34 cellular contexts compared by ENCODE assay signal in genomic region chr13:47474326-47474725, GRCh38.
"Had no signal": no experiment of that assay in that cellular context is flagged by ENCODE, and none has a peak within 500 bp of the region (broad histone marks: within the 10 kb centered on the region; RNA-seq: fewer than 3 reads in every experiment).

No MANE protein-coding gene starts in this region.

- ATAC-seq: activated CD4-positive, CD25-positive, alpha-beta regulatory T cell treated with anti-CD3 and anti-CD28 coated beads, Interleukin-2, amount 50 U/mL, for 24 hours; activated CD8-positive, alpha-beta T cell treated with anti-CD3 and anti-CD28 coated beads for 36 hours; activated naive CD4-positive, alpha-beta T cell treated with anti-CD3 and anti-CD28 coated beads, Interleukin-2, amount 50 U/mL, for 72 hours; effector memory CD8-positive, alpha-beta T cell; gastroesophageal sphincter; heart right ventricle; T-helper 17 cell had no signal

- FAIRE-seq: colon had no signal

- H3K9me3 ChIP-seq: ascending aorta, breast epithelium, esophagus squamous epithelium, gastroesophageal sphincter had no signal

- H3K4me3 ChIP-seq: ascending aorta, breast epithelium, cardiac muscle cell, esophagus squamous epithelium, gastroesophageal sphincter, heart right ventricle had no signal

- DNase-seq: activated B cell treated with CpG ODN at 0.5 μM for 24 hours; activated CD4-positive, alpha-beta T cell treated with anti-CD3 and anti-CD28 coated beads for 48 hours; activated CD4-positive, alpha-beta T cell treated with anti-CD3 and anti-CD28 coated beads, Interleukin-2, amount 50 U/mL, for 1 hour; activated CD4-positive, alpha-beta T cell treated with anti-CD3 and anti-CD28 coated beads, Interleukin-2, amount 50 U/mL, for 48 hours; activated CD8-positive, alpha-beta memory T cell treated with anti-CD3 and anti-CD28 coated beads for 24 hours; activated CD8-positive, alpha-beta T cell treated with anti-CD3 and anti-CD28 coated beads for 36 hours; activated gamma-delta T cell; activated naive CD4-positive, alpha-beta T cell; activated naive CD4-positive, alpha-beta T cell treated with anti-CD3 and anti-CD28 coated beads, Interleukin-2, amount 10 ng/mL, durations not matched to agents 7 days and 5 days; activated naive CD8-positive, alpha-beta T cell treated with anti-CD3 and anti-CD28 coated beads, Interleukin-2, amount 10 ng/mL, durations not matched to agents 7 days and 5 days; activated T-cell treated with anti-CD3 and anti-CD28 coated beads, Interleukin-2, amount 50 U/mL, for 48 hours; central memory CD4-positive, alpha-beta T cell; cerebellar nuclear complex; cortex of kidney; dermis blood vessel endothelial cell; effector CD4-positive, alpha-beta T cell; effector memory CD8-positive, alpha-beta T cell; erythroblast; esophagus squamous epithelium; foreskin melanocyte; heart right ventricle; T-helper 1 cell; T-helper 17 cell; T1000; WERI-Rb-1 had no signal

- H3K9me3 Mint-ChIP-seq: activated B cell treated with CpG ODN at 0.5 μM for 24 hours; activated naive CD4-positive, alpha-beta T cell treated with anti-CD3 and anti-CD28 coated beads, Interleukin-2, amount 10 ng/mL, durations not matched to agents 7 days and 5 days; activated naive CD8-positive, alpha-beta T cell treated with anti-CD3 and anti-CD28 coated beads, Interleukin-2, amount 10 ng/mL, durations not matched to agents 7 days and 5 days had no signal

- H3K27me3 Mint-ChIP-seq: activated B cell treated with CpG ODN at 0.5 μM for 24 hours; activated CD8-positive, alpha-beta T cell treated with anti-CD3 and anti-CD28 coated beads for 36 hours; activated naive CD4-positive, alpha-beta T cell treated with anti-CD3 and anti-CD28 coated beads, Interleukin-2, amount 10 ng/mL, durations not matched to agents 7 days and 5 days; activated naive CD8-positive, alpha-beta T cell treated with anti-CD3 and anti-CD28 coated beads, Interleukin-2, amount 10 ng/mL, durations not matched to agents 7 days and 5 days; effector memory CD8-positive, alpha-beta T cell; T-helper 17 cell had no signal

- H3K27ac ChIP-seq: ascending aorta, breast epithelium, cardiac muscle cell, esophagus squamous epithelium, gastroesophageal sphincter, heart right ventricle, WERI-Rb-1 had no signal

- H3K27ac Mint-ChIP-seq: activated B cell treated with CpG ODN at 0.5 μM for 24 hours; activated CD8-positive, alpha-beta T cell treated with anti-CD3 and anti-CD28 coated beads for 36 hours; activated naive CD4-positive, alpha-beta T cell treated with anti-CD3 and anti-CD28 coated beads, Interleukin-2, amount 10 ng/mL, durations not matched to agents 7 days and 5 days; activated naive CD4-positive, alpha-beta T cell treated with anti-CD3 and anti-CD28 coated beads, Interleukin-2, amount 50 U/mL, for 72 hours; activated naive CD8-positive, alpha-beta T cell treated with anti-CD3 and anti-CD28 coated beads, Interleukin-2, amount 10 ng/mL, durations not matched to agents 7 days and 5 days; brain; effector memory CD8-positive, alpha-beta T cell; T-helper 17 cell; T-helper 2 cell treated with Interferon-gamma antibody and Interleukin-4, amounts not matched to agents 5 μg/mL and 100 μg/mL, for 36 hours had no signal

- H3K36me3 ChIP-seq: ascending aorta, breast epithelium, cardiac muscle cell, esophagus squamous epithelium, gastroesophageal sphincter, heart right ventricle, WERI-Rb-1 had no signal

- H3K36me3 Mint-ChIP-seq: activated naive CD4-positive, alpha-beta T cell treated with anti-CD3 and anti-CD28 coated beads, Interleukin-2, amount 10 ng/mL, durations not matched to agents 7 days and 5 days; activated naive CD4-positive, alpha-beta T cell treated with anti-CD3 and anti-CD28 coated beads, Interleukin-2, amount 50 U/mL, for 72 hours; activated naive CD8-positive, alpha-beta T cell treated with anti-CD3 and anti-CD28 coated beads, Interleukin-2, amount 10 ng/mL, durations not matched to agents 7 days and 5 days; brain had no signal

- H3K4me3 Mint-ChIP-seq: activated B cell treated with CpG ODN at 0.5 μM for 24 hours; activated CD8-positive, alpha-beta T cell treated with anti-CD3 and anti-CD28 coated beads for 36 hours; activated naive CD4-positive, alpha-beta T cell treated with anti-CD3 and anti-CD28 coated beads, Interleukin-2, amount 10 ng/mL, durations not matched to agents 7 days and 5 days; activated naive CD8-positive, alpha-beta T cell treated with anti-CD3 and anti-CD28 coated beads, Interleukin-2, amount 10 ng/mL, durations not matched to agents 7 days and 5 days; brain; effector memory CD8-positive, alpha-beta T cell; T-helper 17 cell; T-helper 2 cell treated with Interferon-gamma antibody and Interleukin-4, amounts not matched to agents 5 μg/mL and 100 μg/mL, for 36 hours had no signal

- H3K4me1 ChIP-seq: ascending aorta, breast epithelium, gastroesophageal sphincter, heart right ventricle had no signal

- H3K27me3 ChIP-seq: ascending aorta, breast epithelium, cardiac muscle cell, esophagus squamous epithelium, gastroesophageal sphincter, heart right ventricle had no signal

- H3K4me1 Mint-ChIP-seq: activated B cell treated with CpG ODN at 0.5 μM for 24 hours; activated naive CD4-positive, alpha-beta T cell treated with anti-CD3 and anti-CD28 coated beads, Interleukin-2, amount 10 ng/mL, durations not matched to agents 7 days and 5 days; activated naive CD8-positive, alpha-beta T cell treated with anti-CD3 and anti-CD28 coated beads, Interleukin-2, amount 10 ng/mL, durations not matched to agents 7 days and 5 days; brain; T-helper 17 cell had no signal
